Comparison of ENCODE assay signal across 7 cellular contexts in genomic region chr10:118995739-118996138, GRCh38. TPM values are rescaled to one million over a fixed set of nuclear protein-coding genes. Genes with fewer than 3 reads are reported as not detected.
"Had no signal": no experiment of that assay in that cellular context is flagged by ENCODE, and none has a peak within 500 bp of the region (broad histone marks: within the 10 kb centered on the region; RNA-seq: fewer than 3 reads in every experiment).

No MANE protein-coding gene starts in this region.

- H2AFZ ChIP-seq: GM23248 had no signal

- H3K9me3 Mint-ChIP-seq: IgD-negative memory B cell had no signal

- H3K4me3 ChIP-seq: GM23248 had no signal

- H3K27ac ChIP-seq: GM23248, HL-60 had no signal

- DNase-seq: GM23248, H9, HCEC 1CT, KBM-7 had no signal

- ATAC-seq: HepG2 had no signal

- H3K4me3 Mint-ChIP-seq: H9, IgD-negative memory B cell had no signal

- H3K27ac Mint-ChIP-seq: IgD-negative memory B cell had no signal

- H3K4me1 Mint-ChIP-seq: IgD-negative memory B cell had no signal

- H3K9ac ChIP-seq: GM23248 had no signal

RNA-seq across cellular contexts. Expression of gene NANOS1, which starts 33.8 kb away (rescaled TPM):
- polyA plus RNA-seq: IgD-negative memory B cell had no signal
